ENCODE assay signal across 1 cellular context in genomic region chr2:191869178-191869577, GRCh38.
TF ChIP-seq lines count a peak whose summit lies in the region.

No MANE protein-coding gene starts in this region.

TF ChIP-seq in WTC11, 78 proteins besides CTCF, POLR2A, EP300 and RAD21 (continued from another document):
- TF ChIP-seq HMGXB4 (CRISPR knock-in tag; IDR thresholded peaks at IDR 0.05) = no peak
